Comparison of ENCODE assay signal across 14 cellular contexts in genomic region chr10:16770646-16771045, GRCh38.
DNase-seq lines count a peak whose midpoint lies in the region; ATAC-seq, FAIRE-seq and TF ChIP-seq lines count a peak whose summit lies in the region.
"Had no signal": no experiment of that assay in that cellular context is flagged by ENCODE, and none has a peak within 500 bp of the region (broad histone marks: within the 10 kb centered on the region; RNA-seq: fewer than 3 reads in every experiment).

No MANE protein-coding gene starts in this region.

- no peaks in the 10 kb centered on the region for H3K27me3 Mint-ChIP-seq in dendritic cell treated with granulocyte-macrophage colony-stimulating factor and Interleukin-4, amounts not matched to agents 40 ng/mL and 50 ng/mL, for 4 days

- H3K27ac Mint-ChIP-seq in dendritic cell treated with granulocyte-macrophage colony-stimulating factor and Interleukin-4, amounts not matched to agents 40 ng/mL and 50 ng/mL, for 4 days = peak overlapping the region; percentile 18
- H3K27ac Mint-ChIP-seq: natural killer cell had no signal

- H3K36me3 Mint-ChIP-seq in dendritic cell treated with granulocyte-macrophage colony-stimulating factor and Interleukin-4, amounts not matched to agents 40 ng/mL and 50 ng/mL, for 4 days (ENCODE audit: low read depth) = peaks cover 14% of the 10 kb centered on the region
- H3K36me3 Mint-ChIP-seq: natural killer cell had no signal

- intact Hi-C loops in dendritic cell treated with granulocyte-macrophage colony-stimulating factor and Interleukin-4, amounts not matched to agents 40 ng/mL and 50 ng/mL, for 4 days (cut with micrococcal nuclease) = no loop called here

- no peak for FAIRE-seq in H54 (lab: Jason Lieb, UNC)

- peaks cover 10% of the 10 kb centered on the region for H3K4me1 Mint-ChIP-seq in dendritic cell treated with granulocyte-macrophage colony-stimulating factor and Interleukin-4, amounts not matched to agents 40 ng/mL and 50 ng/mL, for 4 days (ENCODE audit: low read depth)

- ATAC-seq in GM18519 (IDR thresholded peaks at IDR 0.05; ENCODE audit: low FRiP score, unreplicated experiment) = peak; percentile 45
- peak; percentile 72 for ATAC-seq in GM21390 (IDR thresholded peaks at IDR 0.05; ENCODE audit: unreplicated experiment)
- ATAC-seq in HG03342 (IDR thresholded peaks at IDR 0.05; ENCODE audit: unreplicated experiment) = peak; percentile 61
- ATAC-seq in GM19467 (IDR thresholded peaks at IDR 0.05; ENCODE audit: unreplicated experiment) = no peak
- ATAC-seq: natural killer cell had no signal

- TF ChIP-seq POLR2A in H54 (IDR thresholded peaks at IDR 0.05; ENCODE audit: low read depth, low read length) = no peak

- DNase-seq in GF-D8 (lab: John Stamatoyannopoulos, UW) (no peak), NCI-H2081 treated with DMSO at 0.1 percent for 48 hours (lab: John Stamatoyannopoulos, UW) (no peak), H54 (ENCODE audit: insufficient read length, low spot score) (no peak)
- DNase-seq: activated CD4-positive, CD25-positive, alpha-beta regulatory T cell treated with anti-CD3 and anti-CD28 coated beads, Interleukin-2, amount 50 U/mL, for 72 hours; activated gamma-delta T cell; H7; Karpas-422; left cardiac atrium; natural killer cell had no signal

- H3K4me3 Mint-ChIP-seq in dendritic cell treated with granulocyte-macrophage colony-stimulating factor and Interleukin-4, amounts not matched to agents 40 ng/mL and 50 ng/mL, for 4 days = no peak overlapping the region
- H3K4me3 Mint-ChIP-seq: natural killer cell had no signal

- H3K9me3 Mint-ChIP-seq in dendritic cell treated with granulocyte-macrophage colony-stimulating factor and Interleukin-4, amounts not matched to agents 40 ng/mL and 50 ng/mL, for 4 days = no peaks in the 10 kb centered on the region
- H3K9me3 Mint-ChIP-seq: natural killer cell had no signal
